Comparison of ENCODE assay signal across 26 cellular contexts in the genomic region with DNA sequence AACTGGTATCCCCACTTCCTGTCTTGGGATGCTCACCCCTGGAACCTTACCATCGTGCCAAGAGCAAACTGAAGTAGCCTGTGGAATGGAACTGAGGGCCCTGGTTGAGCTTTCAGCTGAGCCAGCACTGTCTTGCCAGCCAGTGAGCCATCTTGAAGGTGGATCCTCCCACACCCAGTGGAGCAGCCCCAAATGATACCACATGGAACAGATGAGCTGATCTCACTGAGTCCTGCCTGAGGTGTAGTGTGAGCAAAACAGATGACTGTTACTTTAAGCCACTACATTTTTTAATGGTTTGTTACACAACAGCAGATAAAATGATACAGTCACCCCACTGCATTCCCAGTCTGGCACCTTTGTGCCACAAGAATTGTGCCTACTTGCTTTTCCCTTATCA. TPM values are rescaled to one million over a fixed set of nuclear protein-coding genes. Genes with fewer than 3 reads are reported as not detected.
A peak's percentile ranks its signal among the peaks of the same experiment; 100 is the strongest.
DNase-seq lines count a peak whose midpoint lies in the region; ATAC-seq and TF ChIP-seq lines count a peak whose summit lies in the region.
"Had no signal": no experiment of that assay in that cellular context is flagged by ENCODE, and none has a peak within 500 bp of the region (broad histone marks: within the 10 kb centered on the region; RNA-seq: fewer than 3 reads in every experiment).

No MANE protein-coding gene starts in this region.

- H3K27ac Mint-ChIP-seq in CD8-positive, alpha-beta T cell = peak overlapping the region; percentile 55
- H3K27ac Mint-ChIP-seq in activated CD8-positive, alpha-beta T cell treated with anti-CD3 and anti-CD28 coated beads for 36 hours = peak overlapping the region; percentile 60
- H3K27ac Mint-ChIP-seq in nephron progenitor cell = no peak overlapping the region
- H3K27ac Mint-ChIP-seq: H9; neural progenitor cell; stimulated activated naive B cell treated with anti-CD40 and anti-IgM and Interleukin-4, amounts not matched to agents 10 μg/mL and 1 μg/mL and 100 μg/mL, for 72 hours had no signal

- POLR2A ChIA-PET in CD8-positive, alpha-beta T cell (lab: Charles Lee) = interaction anchor here (7.3 kb wide), 1 partner anchor 10 kb away, joined by 94 read pairs; a partner anchor contains a TSS
- POLR2A ChIA-PET in activated CD8-positive, alpha-beta T cell treated with anti-CD3 and anti-CD28 coated beads for 36 hours (lab: Charles Lee) = interaction anchor here (0.8 to 9.1 kb wide), 3 partner anchors 10 to 24 kb away, joined by 3 to 82 read pairs (median 6); a partner anchor contains a TSS

- H3K36me3 ChIP-seq in CD8-positive, alpha-beta T cell (ENCODE audit: insufficient read depth, low read length) = peaks cover 33% of the 10 kb centered on the region

- H3K9me3 ChIP-seq in CD8-positive, alpha-beta T cell (ENCODE audit: low read length) = no peaks in the 10 kb centered on the region
- H3K9me3 ChIP-seq: tibial artery had no signal

- DNase-seq in activated T-cell treated with anti-CD3 and anti-CD28 coated beads for 48 hours (ENCODE audit: low read depth) (peak; percentile 23), activated T-cell treated with anti-CD3 and anti-CD28 coated beads for 4 hours (no peak), fibroblast of mammary gland (ENCODE audit: low read depth) (peak; percentile 19), nephron progenitor cell (no peak)
- DNase-seq in CD8-positive, alpha-beta T cell = no peak
- DNase-seq in activated CD8-positive, alpha-beta T cell treated with anti-CD3 and anti-CD28 coated beads for 36 hours = peak; percentile 36
- DNase-seq: brain microvascular endothelial cell; cortex of kidney; EL; foreskin melanocyte; H9; kidney; mesenchymal stem cell; NCI-H187; NCI-H2227 treated with DMSO at 0.1 percent for 48 hours; small intestine; stimulated activated naive B cell treated with anti-CD40 and anti-IgM and Interleukin-4, amounts not matched to agents 10 μg/mL and 1 μg/mL and 100 μg/mL, for 72 hours; tibial artery had no signal

- H3K4me1 Mint-ChIP-seq in CD8-positive, alpha-beta T cell (ENCODE audit: low read depth) = peaks cover 71% of the 10 kb centered on the region
- peaks cover 72% of the 10 kb centered on the region for H3K4me1 Mint-ChIP-seq in activated CD8-positive, alpha-beta T cell treated with anti-CD3 and anti-CD28 coated beads for 36 hours (ENCODE audit: low read depth)
- H3K4me1 Mint-ChIP-seq in nephron progenitor cell = peaks cover 22% of the 10 kb centered on the region

- H3K36me3 Mint-ChIP-seq in CD8-positive, alpha-beta T cell = peaks cover 51% of the 10 kb centered on the region
- H3K36me3 Mint-ChIP-seq in activated CD8-positive, alpha-beta T cell treated with anti-CD3 and anti-CD28 coated beads for 36 hours (ENCODE audit: low read depth) = peaks cover 52% of the 10 kb centered on the region
- H3K36me3 Mint-ChIP-seq in nephron progenitor cell (ENCODE audit: low read depth) = peaks cover 45% of the 10 kb centered on the region

- no peak overlapping the region for H3K4me3 ChIP-seq in CD8-positive, alpha-beta T cell (ENCODE audit: low read depth, low read length)
- H3K4me3 ChIP-seq in fibroblast of mammary gland (ENCODE audit: control insufficient read depth, low read depth, low read length) = no peak overlapping the region
- H3K4me3 ChIP-seq: neural progenitor cell, tibial artery had no signal

- intact Hi-C loops in CD8-positive, alpha-beta T cell (cut with DNase I, micrococcal nuclease) = loop anchor here (2.0 to 10.0 kb wide), 6 partner anchors 379 to 1897 kb away; a partner anchor contains a TSS
- intact Hi-C loops in activated CD8-positive, alpha-beta T cell treated with anti-CD3 and anti-CD28 coated beads for 36 hours (cut with micrococcal nuclease) = no loop called here

- no peaks in the 10 kb centered on the region for H3K27me3 Mint-ChIP-seq in CD8-positive, alpha-beta T cell (ENCODE audit: low read depth)
- H3K27me3 Mint-ChIP-seq in activated CD8-positive, alpha-beta T cell treated with anti-CD3 and anti-CD28 coated beads for 36 hours = no peaks in the 10 kb centered on the region
- peaks cover 5% of the 10 kb centered on the region for H3K27me3 Mint-ChIP-seq in nephron progenitor cell (ENCODE audit: low read depth, poor library complexity)
- H3K27me3 Mint-ChIP-seq: activated naive CD4-positive, alpha-beta T cell treated with anti-CD3 and anti-CD28 coated beads, Interleukin-2, amount 50 U/mL, for 24 hours; stimulated activated naive B cell treated with anti-CD40 and anti-IgM and Interleukin-4, amounts not matched to agents 10 μg/mL and 1 μg/mL and 100 μg/mL, for 72 hours had no signal

- CTCF ChIA-PET in CD8-positive, alpha-beta T cell (lab: Charles Lee) = interaction anchor here (0.9 to 10.2 kb wide), 6 partner anchors 9 to 195 kb away, joined by 3 to 76 read pairs (median 10); a partner anchor contains a TSS
- CTCF ChIA-PET in activated CD8-positive, alpha-beta T cell treated with anti-CD3 and anti-CD28 coated beads for 36 hours (lab: Charles Lee) = interaction anchor here (1.3 to 14.8 kb wide), 6 partner anchors 9 to 209 kb away, joined by 5 to 163 read pairs (median 7); a partner anchor contains a TSS

- H3K4me1 ChIP-seq in CD8-positive, alpha-beta T cell (ENCODE audit: insufficient read depth, low read length) = peaks cover 34% of the 10 kb centered on the region

- no peaks in the 10 kb centered on the region for H3K9me3 Mint-ChIP-seq in CD8-positive, alpha-beta T cell
- H3K9me3 Mint-ChIP-seq in activated CD8-positive, alpha-beta T cell treated with anti-CD3 and anti-CD28 coated beads for 36 hours = no peaks in the 10 kb centered on the region
- H3K9me3 Mint-ChIP-seq in nephron progenitor cell = no peaks in the 10 kb centered on the region
- H3K9me3 Mint-ChIP-seq: activated naive CD4-positive, alpha-beta T cell treated with anti-CD3 and anti-CD28 coated beads, Interleukin-2, amount 50 U/mL, for 24 hours; H9; neural progenitor cell; stimulated activated naive B cell treated with anti-CD40 and anti-IgM and Interleukin-4, amounts not matched to agents 10 μg/mL and 1 μg/mL and 100 μg/mL, for 72 hours had no signal

- no peak overlapping the region for H3K27ac ChIP-seq in CD8-positive, alpha-beta T cell (ENCODE audit: low read depth, low read length)
- H3K27ac ChIP-seq: brain microvascular endothelial cell, neural progenitor cell, tibial artery had no signal

- H3K27me3 ChIP-seq in CD8-positive, alpha-beta T cell (ENCODE audit: insufficient read depth, low read length) = no peaks in the 10 kb centered on the region
- H3K27me3 ChIP-seq: brain microvascular endothelial cell, neural progenitor cell, tibial artery had no signal

- H3K4me3 Mint-ChIP-seq in CD8-positive, alpha-beta T cell = no peak overlapping the region
- H3K4me3 Mint-ChIP-seq in activated CD8-positive, alpha-beta T cell treated with anti-CD3 and anti-CD28 coated beads for 36 hours = no peak overlapping the region
- H3K4me3 Mint-ChIP-seq in nephron progenitor cell = no peak overlapping the region
- H3K4me3 Mint-ChIP-seq: activated naive CD4-positive, alpha-beta T cell treated with anti-CD3 and anti-CD28 coated beads, Interleukin-2, amount 50 U/mL, for 24 hours; stimulated activated naive B cell treated with anti-CD40 and anti-IgM and Interleukin-4, amounts not matched to agents 10 μg/mL and 1 μg/mL and 100 μg/mL, for 72 hours had no signal

- no peak for TF ChIP-seq CTCF in CD8-positive, alpha-beta T cell (IDR thresholded peaks at IDR 0.05)
- no peak for TF ChIP-seq CTCF in activated CD8-positive, alpha-beta T cell treated with anti-CD3 and anti-CD28 coated beads for 36 hours (IDR thresholded peaks at IDR 0.05)
- TF ChIP-seq CTCF in fibroblast of mammary gland (conservative IDR thresholded peaks at IDR 0.05; ENCODE audit: control insufficient read depth, insufficient read depth, low read depth, low read length) (no peak), nephron progenitor cell (IDR thresholded peaks at IDR 0.05) (no peak)

- ATAC-seq in CD8-positive, alpha-beta T cell = no peak
- no peak for ATAC-seq in activated CD8-positive, alpha-beta T cell treated with anti-CD3 and anti-CD28 coated beads for 36 hours
- no peak for ATAC-seq in GM19467 (IDR thresholded peaks at IDR 0.05; ENCODE audit: unreplicated experiment)
- ATAC-seq in GM18858 (IDR thresholded peaks at IDR 0.05; ENCODE audit: unreplicated experiment) = no peak
- ATAC-seq: stimulated activated naive B cell treated with anti-CD40 and anti-IgM and Interleukin-4, amounts not matched to agents 10 μg/mL and 1 μg/mL and 100 μg/mL, for 72 hours had no signal

RNA-seq across cellular contexts. Expression of a gene that starts 2.2 kb away (rescaled TPM):
- total RNA-seq in CD8-positive, alpha-beta T cell = 10 to 100 TPM; 18.9 to 21.9 TPM
- 10 to 100 TPM; 19.7 to 21.2 TPM for total RNA-seq in activated CD8-positive, alpha-beta T cell treated with anti-CD3 and anti-CD28 coated beads for 36 hours

RNA-seq across cellular contexts. Expression of a gene that starts 10.4 kb away (rescaled TPM):
- total RNA-seq in CD8-positive, alpha-beta T cell = 1 to 10 TPM; 9.1 to 9.7 TPM
- 10 to 100 TPM; 31.0 to 31.1 TPM for total RNA-seq in activated CD8-positive, alpha-beta T cell treated with anti-CD3 and anti-CD28 coated beads for 36 hours

RNA-seq across cellular contexts. Expression of a gene that starts 23.4 kb away (rescaled TPM):
- not detected for total RNA-seq in CD8-positive, alpha-beta T cell
- total RNA-seq in activated CD8-positive, alpha-beta T cell treated with anti-CD3 and anti-CD28 coated beads for 36 hours = not detected
- total RNA-seq: activated CD8-positive, alpha-beta memory T cell treated with anti-CD3 and anti-CD28 coated beads for 36 hours; endothelial cell of umbilical vein; H9; pulmonary artery endothelial cell; RPMI7951 had no signal

Comparison
In these comparisons a context has a peak if more than half of its experiments do, and no peak if none do; other contexts are left out.
1. DNase-seq: peak in activated T-cell treated with anti-CD3 and anti-CD28 coated beads for 48 hours (single experiment), activated CD8-positive, alpha-beta T cell treated with anti-CD3 and anti-CD28 coated beads for 36 hours (single experiment) and fibroblast of mammary gland (single experiment); none in activated T-cell treated with anti-CD3 and anti-CD28 coated beads for 4 hours (single experiment), CD8-positive, alpha-beta T cell (0 of 7) and nephron progenitor cell (single experiment).